In the genomic region with DNA sequence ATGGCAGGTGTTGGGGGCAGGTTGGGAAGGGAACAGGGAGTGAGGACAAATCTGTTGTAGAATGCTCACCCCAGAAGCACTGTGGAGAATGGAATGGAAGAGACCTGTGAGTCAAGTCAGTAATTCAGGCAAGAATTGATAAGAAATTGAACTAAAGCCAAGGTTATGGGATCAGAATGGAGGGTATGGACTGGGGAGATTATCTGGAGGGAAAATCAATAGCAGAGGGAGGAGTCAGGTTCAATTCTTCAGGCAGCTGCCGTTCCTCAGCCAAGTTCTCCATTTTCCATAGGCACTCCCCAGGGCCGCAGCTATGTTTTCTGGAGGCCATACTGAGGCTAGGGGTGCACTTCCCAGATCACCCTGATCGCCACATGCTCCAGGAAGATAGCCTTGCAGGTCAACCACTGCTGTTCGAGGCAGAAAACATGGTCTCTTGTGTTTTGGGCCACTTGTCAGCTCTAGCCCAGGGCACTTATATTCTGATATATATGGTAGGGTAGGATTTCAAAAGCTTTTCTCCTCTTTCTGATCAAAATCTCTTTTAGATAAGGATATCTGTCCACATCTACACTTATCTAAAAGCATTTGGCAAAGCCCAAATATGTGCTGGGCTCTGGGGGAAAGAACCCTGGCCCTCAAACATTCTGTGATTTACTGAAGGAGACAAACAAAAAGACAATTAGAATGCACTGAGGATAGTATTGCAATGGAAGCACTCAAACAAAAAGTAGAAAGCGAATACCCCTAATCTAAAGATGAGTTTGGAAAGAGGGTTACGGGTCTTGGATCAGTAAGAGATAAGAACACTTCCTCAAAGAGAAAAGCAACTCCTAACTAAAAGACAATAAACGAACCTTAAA, we compare ENCODE assay signal across 1 cellular context.
A peak's percentile ranks its signal among the peaks of the same experiment; 100 is the strongest.
TF ChIP-seq lines count a peak whose summit lies in the region.

No MANE protein-coding gene starts in this region.

TF ChIP-seq in K562, 482 proteins besides CTCF, POLR2A, EP300 and RAD21 (continued from another document):
- TF ChIP-seq, protein P1, sequence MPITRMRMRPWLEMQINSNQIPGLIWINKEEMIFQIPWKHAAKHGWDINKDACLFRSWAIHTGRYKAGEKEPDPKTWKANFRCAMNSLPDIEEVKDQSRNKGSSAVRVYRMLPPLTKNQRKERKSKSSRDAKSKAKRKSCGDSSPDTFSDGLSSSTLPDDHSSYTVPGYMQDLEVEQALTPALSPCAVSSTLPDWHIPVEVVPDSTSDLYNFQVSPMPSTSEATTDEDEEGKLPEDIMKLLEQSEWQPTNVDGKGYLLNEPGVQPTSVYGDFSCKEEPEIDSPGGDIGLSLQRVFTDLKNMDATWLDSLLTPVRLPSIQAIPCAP (CRISPR knock-in tag; IDR thresholded peaks at IDR 0.05; ENCODE audit: borderline replicate concordance) = no peak
- TF ChIP-seq GATA2 (CRISPR knock-in tag; IDR thresholded peaks at IDR 0.05) = peak; percentile 52
